Comparison of ENCODE assay signal across 23 cellular contexts in genomic region chr10:42646692-42647640, GRCh38. TPM values are rescaled to one million over a fixed set of nuclear protein-coding genes. Genes with fewer than 3 reads are reported as not detected.
DNase-seq lines count a peak whose midpoint lies in the region; ATAC-seq, FAIRE-seq and TF ChIP-seq lines count a peak whose summit lies in the region.
"Had no signal": no experiment of that assay in that cellular context is flagged by ENCODE, and none has a peak within 500 bp of the region (broad histone marks: within the 10 kb centered on the region; RNA-seq: fewer than 3 reads in every experiment).

No MANE protein-coding gene starts in this region.

- TF ChIP-seq CTCF in endothelial cell (IDR thresholded peaks at IDR 0.05; ENCODE audit: unreplicated experiment) (no peak), pancreas (IDR thresholded peaks at IDR 0.05) (no peak), coronary artery (IDR thresholded peaks at IDR 0.05) (no peak)

- no peak for FAIRE-seq in pancreas (lab: Jason Lieb, UNC)
- FAIRE-seq: astrocyte, colon, endothelial cell of umbilical vein, frontal cortex, G401.6, GM12891, H1 had no signal

- CTCF ChIA-PET in HEK293T (lab: Yijun Ruan, JAX) = no interaction called here

- H3K36me3 ChIP-seq in pancreas = no peaks in the 10 kb centered on the region

- no peaks in the 10 kb centered on the region for H3K27me3 ChIP-seq in pancreas

- no peak overlapping the region for H3K4me3 Mint-ChIP-seq in endothelial cell (ENCODE audit: unreplicated experiment)
- H3K4me3 Mint-ChIP-seq: activated naive CD4-positive, alpha-beta T cell treated with anti-CD3 and anti-CD28 coated beads for 36 hours had no signal

- intact Hi-C loops in pancreas (cut with DNase I) = no loop called here

- POLR2A ChIA-PET in HEK293T (lab: Yijun Ruan, JAX) = no interaction called here

- peaks cover 26% of the 10 kb centered on the region for H3K36me3 Mint-ChIP-seq in endothelial cell (ENCODE audit: low read depth, unreplicated experiment)

- H3K27ac ChIP-seq in pancreas (peak overlapping the region in 3 of 4 donors; percentile 28 to 78 (median 74)), coronary artery (no peak overlapping the region)
- H3K27ac ChIP-seq: SK-N-MC had no signal

- no peak overlapping the region for H3K4me3 ChIP-seq in pancreas
- H3K4me3 ChIP-seq in coronary artery = no peak overlapping the region
- H3K4me3 ChIP-seq: SK-N-MC had no signal

- WGBS in pancreas, 2 donors = 60 to 65% methylated on average over 11 of the region's 11 CpGs

- peaks cover 58% of the 10 kb centered on the region for H3K4me1 Mint-ChIP-seq in endothelial cell (ENCODE audit: unreplicated experiment)

- H3K27ac Mint-ChIP-seq in endothelial cell (ENCODE audit: unreplicated experiment) = peak overlapping the region; percentile 96
- H3K27ac Mint-ChIP-seq: activated naive CD4-positive, alpha-beta T cell treated with anti-CD3 and anti-CD28 coated beads for 36 hours had no signal

- no peaks in the 10 kb centered on the region for H3K9me3 ChIP-seq in pancreas

- peaks cover 13% of the 10 kb centered on the region for H3K27me3 Mint-ChIP-seq in endothelial cell (ENCODE audit: unreplicated experiment)

- peak; percentile 76 for DNase-seq in ELF-1 (ENCODE audit: low read depth, low spot score)
- peak; percentile 62 for DNase-seq in NCI-H510A treated with DMSO at 0.1 percent for 48 hours (lab: John Stamatoyannopoulos, UW)
- no peak for DNase-seq in endothelial cell (ENCODE audit: low spot score)
- DNase-seq in pancreas = peak in 3 of 6 donors; percentile 29 to 65 (median 48)
- DNase-seq in HEK293T (ENCODE audit: extremely low spot score) = no peak
- no peak for DNase-seq in CD1c-positive myeloid dendritic cell (ENCODE audit: extremely low spot score)
- DNase-seq in NOMO-1 (lab: John Stamatoyannopoulos, UW; ENCODE audit: unreplicated experiment in 2 of 2) = no peak
- DNase-seq in coronary artery (ENCODE audit: low spot score) = no peak
- DNase-seq: activated CD4-positive, alpha-beta T cell treated with anti-CD3 and anti-CD28 coated beads for 48 hours; activated naive CD4-positive, alpha-beta T cell treated with anti-CD3 and anti-CD28 coated beads for 36 hours; KG1; left ventricle myocardium superior; NCI-H1105; NCI-H345; T1000 had no signal

- H3K9me3 Mint-ChIP-seq in endothelial cell (ENCODE audit: unreplicated experiment) = peaks cover 22% of the 10 kb centered on the region
- H3K9me3 Mint-ChIP-seq: activated naive CD4-positive, alpha-beta T cell treated with anti-CD3 and anti-CD28 coated beads for 36 hours had no signal

- H3K4me1 ChIP-seq in pancreas = peaks cover 9 to 29% (median 13%) of the 10 kb centered on the region in 3 donors

- peak; percentile 54 to 75 (median 70) for ATAC-seq in pancreas
- ATAC-seq: left ventricle myocardium superior had no signal

TF ChIP-seq in HEK293T, 16 proteins besides CTCF, POLR2A, EP300 and RAD21:
- TF ChIP-seq BHLHE40 (IDR thresholded peaks at IDR 0.05; ENCODE audit: borderline replicate concordance) = no peak
- TF ChIP-seq NFRKB (IDR thresholded peaks at IDR 0.05) = no peak
- TF ChIP-seq PKNOX1 (IDR thresholded peaks at IDR 0.05) = no peak
- no peak for TF ChIP-seq FOXK2 (IDR thresholded peaks at IDR 0.05)

RNA-seq across cellular contexts. Expression of gene ZNF33B, which starts 8.6 kb away (rescaled TPM):
- total RNA-seq in endothelial cell (ENCODE audit: unreplicated experiment) (63.4 TPM), pancreas (10 to 100 TPM; 40.8 to 83.8 (median 60.6) TPM)
- polyA plus RNA-seq in pancreas = 10 to 100 TPM; 18.9 to 21.2 TPM

Comparison
In these comparisons a context has a peak if more than half of its experiments do, and no peak if none do; other contexts are left out.
1. DNase-seq: peak in ELF-1 (single experiment) and NCI-H510A treated with DMSO at 0.1 percent for 48 hours (single experiment); none in endothelial cell (single experiment), HEK293T (single experiment), CD1c-positive myeloid dendritic cell (single experiment), NOMO-1 (0 of 2) and coronary artery (single experiment).
2. H3K27ac ChIP-seq: peak in pancreas (3 of 4); none in coronary artery (0 of 2).